9 cellular contexts compared by ENCODE assay signal in the genomic region with DNA sequence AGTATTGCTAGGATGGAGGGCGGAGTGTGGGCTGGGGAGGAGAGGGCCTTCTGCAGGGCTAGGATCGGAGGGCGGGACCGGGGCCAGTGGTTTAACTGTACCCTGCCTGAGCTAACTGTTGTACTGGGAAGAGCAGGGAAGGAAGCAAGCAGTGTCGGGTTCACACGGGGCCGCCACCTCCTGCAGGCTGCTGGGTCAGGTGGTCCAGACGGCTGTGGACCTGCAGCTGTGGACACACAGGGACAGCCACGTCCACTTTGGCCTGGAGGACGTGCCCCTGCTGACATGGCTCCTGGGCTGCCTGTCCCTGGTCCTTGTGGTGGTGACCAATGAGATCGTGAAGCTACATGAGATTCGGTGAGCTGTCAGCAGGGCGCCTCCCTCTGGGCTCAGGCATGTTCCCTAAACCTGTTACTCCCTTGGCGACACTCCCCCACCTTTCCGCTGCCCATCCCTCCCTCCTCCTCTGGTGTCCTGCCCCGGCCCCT. TPM values are rescaled to one million over a fixed set of nuclear protein-coding genes. Genes with fewer than 3 reads are reported as not detected.
A peak's percentile ranks its signal among the peaks of the same experiment; 100 is the strongest.
DNase-seq lines count a peak whose midpoint lies in the region; ATAC-seq and TF ChIP-seq lines count a peak whose summit lies in the region.
"Had no signal": no experiment of that assay in that cellular context is flagged by ENCODE, and none has a peak within 500 bp of the region (broad histone marks: within the 10 kb centered on the region; RNA-seq: fewer than 3 reads in every experiment).

No MANE protein-coding gene starts in this region.

- no peak overlapping the region for H2BK12ac ChIP-seq in neuronal stem cell (ENCODE audit: low read length)

- no peak overlapping the region for H4K5ac ChIP-seq in IMR-90 (ENCODE audit: low read depth, low read length)

- H3K18ac ChIP-seq in IMR-90 (ENCODE audit: low read depth, low read length) (no peak overlapping the region), neuronal stem cell (ENCODE audit: low read length) (no peak overlapping the region)

- H3K4me3 ChIP-seq in IMR-90 (ENCODE audit: insufficient read depth, low read depth, low read length), result no peak overlapping the region
- no peak overlapping the region for H3K4me3 ChIP-seq in neuronal stem cell (ENCODE audit: low read length in 2 of 2)
- H3K4me3 ChIP-seq: hepatocyte had no signal

- H3K27ac ChIP-seq in IMR-90 (ENCODE audit: insufficient read depth, low read length) (no peak overlapping the region), caudate nucleus (ENCODE audit: low read depth, low read length) (peak overlapping the region; percentile 75), neuronal stem cell (replicated peaks; ENCODE audit: low read length) (no peak overlapping the region)
- H3K27ac ChIP-seq: hepatocyte had no signal

- ATAC-seq in IMR-90 (ENCODE audit: low read depth) (no peak; the same call in 1 of the 2 replicates), HG03342 (IDR thresholded peaks at IDR 0.05; ENCODE audit: unreplicated experiment) (no peak), GM18519 (IDR thresholded peaks at IDR 0.05; ENCODE audit: low FRiP score, unreplicated experiment) (no peak)
- ATAC-seq: activated CD4-positive, CD25-positive, alpha-beta regulatory T cell treated with anti-CD3 and anti-CD28 coated beads, Interleukin-2, amount 50 U/mL, for 24 hours had no signal

- H2BK15ac ChIP-seq in IMR-90 (ENCODE audit: low read depth, low read length), result no peak overlapping the region
- H2BK15ac ChIP-seq in neuronal stem cell (ENCODE audit: low read length), result no peak overlapping the region

- DNase-seq in IMR-90 (no peak), caudate nucleus (lab: John Stamatoyannopoulos, UW) (peak in 1 of 61 donors; percentile 16), neuronal stem cell (ENCODE audit: low spot score) (no peak), 8988T (no peak)
- DNase-seq: cortex of kidney had no signal

- POLR2A ChIA-PET in IMR-90 (lab: Charles Lee; ENCODE audit: unreplicated experiment), result no interaction called here

- H2AK9ac ChIP-seq in IMR-90 (replicated peaks; ENCODE audit: low read depth, low read length, poor library complexity), result no peak overlapping the region

- in situ Hi-C loops in IMR-90 (cut with MboI; ENCODE audit: low sequenced_read_pairs), result no loop called here

- 80% methylated on average over 13 of the region's 16 CpGs; no CpG with 5 or more reads in 1 of the 2 experiments for WGBS in IMR-90 (ENCODE audit: extremely low coverage in 2 of 2, insufficient read length in 1 of 2), 2 experiments
- WGBS in neuronal stem cell (ENCODE audit: extremely low coverage in 2 of 2, insufficient read length in 2 of 2, insufficient replicate concordance in 1 of 2), 2 donors, result no CpG with 5 or more reads among the region's 16 CpGs

- H3K9me1 ChIP-seq in IMR-90 (ENCODE audit: insufficient read depth, low read length), result no peaks in the 10 kb centered on the region

- no peak for TF ChIP-seq CTCF in IMR-90 (conservative IDR thresholded peaks at IDR 0.05; ENCODE audit: low read depth, low read length)

- no peak overlapping the region for H3K14ac ChIP-seq in IMR-90 (replicated peaks; ENCODE audit: low read depth, low read length)
- H3K14ac ChIP-seq in neuronal stem cell (ENCODE audit: low read length), result peak overlapping the region; percentile 31

- H2BK20ac ChIP-seq in IMR-90 (ENCODE audit: low read depth, low read length), result no peak overlapping the region

- TF ChIP-seq POLR2A in IMR-90 (IDR thresholded peaks at IDR 0.05; ENCODE audit: low read depth, low read length), result no peak

- H3K36me3 ChIP-seq in IMR-90 (ENCODE audit: control insufficient read depth, insufficient read depth, low read length) (peaks cover 52% of the 10 kb centered on the region), neuronal stem cell (replicated peaks in 1 of 2; ENCODE audit: control insufficient read depth in 2 of 2, insufficient read depth in 2 of 2, low read length in 2 of 2) (peaks cover 55 to 92% of the 10 kb centered on the region in 2 donors)

- no peak overlapping the region for H2BK5ac ChIP-seq in IMR-90 (ENCODE audit: low read depth, low read length, poor library complexity, severe bottlenecking)
- no peak overlapping the region for H2BK5ac ChIP-seq in neuronal stem cell (ENCODE audit: low read length)

- BruUV-seq in IMR-90 (replicated peaks; lab: Mats Ljungman, UMichigan), result no TSS peak

- H2AK5ac ChIP-seq in IMR-90 (ENCODE audit: low read depth, low read length), result no peak overlapping the region
- H2AK5ac ChIP-seq in neuronal stem cell (ENCODE audit: low read depth, low read length), result no peak overlapping the region

- H2AFZ ChIP-seq in IMR-90 (replicated peaks; ENCODE audit: low read length, poor library complexity) (peak overlapping the region; percentile 17), neuronal stem cell (ENCODE audit: low read length) (no peak overlapping the region)
- H2AFZ ChIP-seq: hepatocyte had no signal

- intact Hi-C loops in IMR-90 (cut with micrococcal nuclease), result no loop called here

- dilution Hi-C loops in IMR-90 (cut with HindIII; ENCODE audit: low sequenced_read_pairs, unreplicated experiment), result no loop called here

- H3K23ac ChIP-seq in IMR-90 (ENCODE audit: low read depth, low read length) (no peak overlapping the region), neuronal stem cell (ENCODE audit: low read depth, low read length, poor library complexity) (peak overlapping the region; percentile 73)

- H3K56ac ChIP-seq in IMR-90 (ENCODE audit: extremely low read depth, insufficient read depth, low read length), result no peak overlapping the region

- no peak for TF ChIP-seq RAD21 in IMR-90 (IDR thresholded peaks at IDR 0.05; ENCODE audit: low read length)

- H3K27me3 ChIP-seq in IMR-90 (ENCODE audit: control insufficient read depth, insufficient read depth, low read length) (no peaks in the 10 kb centered on the region), neuronal stem cell (ENCODE audit: control insufficient read depth in 3 of 3, insufficient read depth in 3 of 3, low read depth in 1 of 3, low read length in 3 of 3) (no peaks in the 10 kb centered on the region)
- H3K27me3 ChIP-seq: hepatocyte had no signal

- H4K8ac ChIP-seq in IMR-90 (ENCODE audit: low read depth in 2 of 2, low read length in 2 of 2), result no peak overlapping the region
- H4K8ac ChIP-seq in neuronal stem cell (ENCODE audit: low read depth, low read length), result peak overlapping the region; percentile 45

- CTCF ChIA-PET in IMR-90 (lab: Yijun Ruan, JAX), result no interaction called here

- no peak overlapping the region for H3K4ac ChIP-seq in IMR-90 (ENCODE audit: low read depth, low read length)
- no peak overlapping the region for H3K4ac ChIP-seq in neuronal stem cell (ENCODE audit: low read length)

- H3K9ac ChIP-seq in IMR-90 (ENCODE audit: low read depth, low read length) (no peak overlapping the region), neuronal stem cell (ENCODE audit: low read depth, low read length, poor library complexity) (no peak overlapping the region)

- H4K20me1 ChIP-seq in IMR-90 (ENCODE audit: insufficient read depth, low read length), result no peaks in the 10 kb centered on the region

- H2BK120ac ChIP-seq in IMR-90 (ENCODE audit: low read depth, low read length) (no peak overlapping the region), neuronal stem cell (ENCODE audit: low read depth, low read length) (no peak overlapping the region)

- H4K91ac ChIP-seq in IMR-90 (ENCODE audit: insufficient read depth, low read depth, low read length), result no peak overlapping the region
- no peak overlapping the region for H4K91ac ChIP-seq in neuronal stem cell (ENCODE audit: low read depth, low read length, poor library complexity)

- H3K4me1 ChIP-seq in IMR-90 (ENCODE audit: control insufficient read depth, insufficient read depth, low read length) (no peaks in the 10 kb centered on the region), neuronal stem cell (ENCODE audit: control insufficient read depth in 2 of 2, insufficient read depth in 1 of 2, low read depth in 1 of 2, low read length in 2 of 2) (no peaks in the 10 kb centered on the region)

- no peaks in the 10 kb centered on the region for H3K79me1 ChIP-seq in IMR-90 (ENCODE audit: low read depth in 1 of 2, low read length in 2 of 2)
- H3K79me1 ChIP-seq in neuronal stem cell (ENCODE audit: low read depth, low read length), result peaks cover 3% of the 10 kb centered on the region

- H3K4me2 ChIP-seq in IMR-90 (ENCODE audit: low read depth, low read length) (no peak overlapping the region), neuronal stem cell (ENCODE audit: insufficient read depth, low read length, poor library complexity, severe bottlenecking) (no peak overlapping the region)
- H3K4me2 ChIP-seq: hepatocyte had no signal

- H3K9me3 ChIP-seq in IMR-90 (ENCODE audit: control insufficient read depth, insufficient read depth, low read length) (no peaks in the 10 kb centered on the region), neuronal stem cell (replicated peaks in 1 of 2; ENCODE audit: control insufficient read depth in 2 of 2, insufficient read depth in 1 of 2, low read depth in 1 of 2, low read length in 2 of 2) (peaks cover 0 to 2% of the 10 kb centered on the region in 2 donors)

RNA-seq across cellular contexts. Expression of gene CASKIN2, which starts 16.6 kb away (rescaled TPM):
- total RNA-seq in IMR-90 (2012; rRNA removed), result 2.2 and 2.9 TPM in 2 replicates
- 6.9 and 7.5 TPM in 2 replicates for polyA plus RNA-seq in IMR-90 (2012; rRNA removed)
- 4.7 and 6.3 TPM in 2 replicates for polyA plus RNA-seq in IMR-90 (2012; cell fraction: cytosol; rRNA removed)
- polyA plus RNA-seq in IMR-90 (2012; cell fraction: nucleus; rRNA removed; ENCODE audit: low replicate concordance), result 17.2 and 50.6 TPM in 2 replicates
- 7.5 TPM for polyA plus RNA-seq in neuronal stem cell (2013, experiment 1 of 2)
- 7.9 TPM for polyA plus RNA-seq in neuronal stem cell (2013, experiment 2 of 2)

RNA-seq across cellular contexts. Expression of gene TSEN54, which starts 17.6 kb away (rescaled TPM):
- 6.4 and 7.2 TPM in 2 replicates for total RNA-seq in IMR-90 (2012; rRNA removed)
- 14.9 and 16.2 TPM in 2 replicates for polyA plus RNA-seq in IMR-90 (2012; rRNA removed)
- polyA plus RNA-seq in IMR-90 (2012; cell fraction: cytosol; rRNA removed), result 9.8 and 14.7 TPM in 2 replicates
- polyA plus RNA-seq in IMR-90 (2012; cell fraction: nucleus; rRNA removed; ENCODE audit: low replicate concordance), result 37.4 and 62.8 TPM in 2 replicates
- polyA plus RNA-seq in neuronal stem cell (2013, experiment 1 of 2), result 21.2 TPM
- polyA plus RNA-seq in neuronal stem cell (2013, experiment 2 of 2), result 24.0 TPM

RNA-seq across cellular contexts. Expression of gene LLGL2, which starts 26.7 kb away (rescaled TPM):
- total RNA-seq in IMR-90 (2012; rRNA removed), result 0.54 and 0.56 TPM in 2 replicates
- 0.53 and 0.72 TPM in 2 replicates for polyA plus RNA-seq in IMR-90 (2012; rRNA removed)
- polyA plus RNA-seq in IMR-90 (2012; cell fraction: cytosol; rRNA removed), result 1.2 and 1.6 TPM in 2 replicates
- 2.0 and 4.5 TPM in 2 replicates for polyA plus RNA-seq in IMR-90 (2012; cell fraction: nucleus; rRNA removed; ENCODE audit: low replicate concordance)
- 25.2 TPM for polyA plus RNA-seq in neuronal stem cell (2013, experiment 1 of 2)
- polyA plus RNA-seq in neuronal stem cell (2013, experiment 2 of 2), result 26.4 TPM

RNA-seq across cellular contexts. Expression of gene TMEM94, which starts 42.3 kb away (rescaled TPM):
- total RNA-seq in IMR-90 (2012; rRNA removed), result 8.4 and 11.4 TPM in 2 replicates
- polyA plus RNA-seq in IMR-90 (2012; rRNA removed), result 59.2 and 64.7 TPM in 2 replicates
- polyA plus RNA-seq in IMR-90 (2012; cell fraction: cytosol; rRNA removed), result 30.4 and 39.0 TPM in 2 replicates
- polyA plus RNA-seq in IMR-90 (2012; cell fraction: nucleus; rRNA removed; ENCODE audit: low replicate concordance), result 231 and 523 TPM in 2 replicates
- 63.4 TPM for polyA plus RNA-seq in neuronal stem cell (2013, experiment 1 of 2)
- polyA plus RNA-seq in neuronal stem cell (2013, experiment 2 of 2), result 59.4 TPM
